In the genomic region with DNA sequence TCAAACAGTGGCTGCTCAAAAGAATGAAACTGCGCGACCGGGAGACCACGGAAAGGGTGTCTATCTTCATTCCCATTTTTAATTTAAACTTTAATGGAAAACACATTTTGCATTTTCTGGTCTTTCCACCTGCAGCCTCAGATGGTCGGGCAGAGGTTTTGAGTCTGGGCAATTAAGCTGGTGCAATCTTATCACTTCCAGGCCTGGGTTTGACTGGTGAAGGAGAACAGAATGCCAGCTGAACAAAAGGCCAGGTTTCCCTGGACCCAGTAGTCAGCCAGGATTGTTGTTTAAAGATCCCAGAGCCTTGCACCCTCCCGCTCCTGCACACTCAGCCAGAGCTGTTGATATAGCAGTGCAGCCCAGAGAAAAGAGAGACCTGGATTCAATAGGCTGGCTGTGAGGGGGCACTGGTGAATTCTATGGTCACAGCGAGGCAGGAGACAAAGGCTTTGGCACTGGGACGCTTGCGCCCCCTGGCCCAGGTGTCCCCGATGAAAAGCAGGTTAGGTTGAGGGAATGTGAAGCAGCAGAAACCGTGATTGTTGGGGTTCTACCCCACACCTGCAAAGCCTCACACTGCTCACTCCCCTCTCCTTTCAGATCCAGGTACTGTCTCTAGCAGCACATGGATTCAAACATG, we compare ENCODE assay signal across 21 cellular contexts.
A peak's percentile ranks its signal among the peaks of the same experiment; 100 is the strongest.
DNase-seq lines count a peak whose midpoint lies in the region; ATAC-seq and TF ChIP-seq lines count a peak whose summit lies in the region.
"Had no signal": no experiment of that assay in that cellular context is flagged by ENCODE, and none has a peak within 500 bp of the region (broad histone marks: within the 10 kb centered on the region; RNA-seq: fewer than 3 reads in every experiment).

No MANE protein-coding gene starts in this region.

- peak overlapping the region; percentile 7 for H3K4me3 ChIP-seq in left ventricle myocardium inferior
- H3K4me3 ChIP-seq in choroid plexus epithelial cell (ENCODE audit: low read depth, low read length): peak overlapping the region; percentile 24

- H3K4me1 ChIP-seq in left ventricle myocardium inferior: peaks cover 57% of the 10 kb centered on the region

- H3K4me1 Mint-ChIP-seq in natural killer cell (peaks cover 78 to 85% of the 10 kb centered on the region in 2 donors), type B pancreatic cell (ENCODE audit: unreplicated experiment) (peaks cover 39% of the 10 kb centered on the region)
- H3K4me1 Mint-ChIP-seq in stimulated activated effector memory CD8-positive, alpha-beta T cell treated with anti-CD3 and anti-CD28 coated beads, Interleukin-12 subunit alpha, Interleukin-12 subunit beta, amount 100 ng/mL, for 72 hours: peaks cover 75% of the 10 kb centered on the region

- H3K9me3 ChIP-seq in left ventricle myocardium inferior (replicated peaks): no peaks in the 10 kb centered on the region

- H3K27ac ChIP-seq in left ventricle myocardium inferior (replicated peaks): peak overlapping the region; percentile 38
- H3K27ac ChIP-seq: epithelial cell of prostate, RWPE1 had no signal

- H3K4me3 Mint-ChIP-seq in natural killer cell (no peak overlapping the region), type B pancreatic cell (peak overlapping the region; percentile 70)
- no peak overlapping the region for H3K4me3 Mint-ChIP-seq in stimulated activated effector memory CD8-positive, alpha-beta T cell treated with anti-CD3 and anti-CD28 coated beads, Interleukin-12 subunit alpha, Interleukin-12 subunit beta, amount 100 ng/mL, for 72 hours
- H3K4me3 Mint-ChIP-seq: B cell; HFFc6; stimulated activated naive CD8-positive, alpha-beta T cell treated with anti-CD3 and anti-CD28 coated beads, Interleukin-15, amount 100 ng/mL, for 72 hours had no signal

- no peaks in the 10 kb centered on the region for H3K27me3 ChIP-seq in left ventricle myocardium inferior (ENCODE audit: low read depth)

- H3K9me3 Mint-ChIP-seq in natural killer cell (no peaks in the 10 kb centered on the region), type B pancreatic cell (no peaks in the 10 kb centered on the region)
- no peaks in the 10 kb centered on the region for H3K9me3 Mint-ChIP-seq in stimulated activated effector memory CD8-positive, alpha-beta T cell treated with anti-CD3 and anti-CD28 coated beads, Interleukin-12 subunit alpha, Interleukin-12 subunit beta, amount 100 ng/mL, for 72 hours
- H3K9me3 Mint-ChIP-seq: HFFc6; stimulated activated naive CD8-positive, alpha-beta T cell treated with anti-CD3 and anti-CD28 coated beads, Interleukin-15, amount 100 ng/mL, for 72 hours had no signal

- TF ChIP-seq CTCF in left ventricle myocardium inferior (IDR thresholded peaks at IDR 0.05; ENCODE audit: borderline replicate concordance): no peak
- no peak for TF ChIP-seq CTCF in choroid plexus epithelial cell (conservative IDR thresholded peaks at IDR 0.05; ENCODE audit: low read depth, low read length)
- no peak for TF ChIP-seq CTCF in natural killer cell (IDR thresholded peaks at IDR 0.05)
- peak; percentile 1 for TF ChIP-seq CTCF in type B pancreatic cell (conservative IDR thresholded peaks at IDR 0.05)

- no peaks in the 10 kb centered on the region for H3K27me3 Mint-ChIP-seq in natural killer cell (ENCODE audit: low read depth in 2 of 2)
- H3K27me3 Mint-ChIP-seq in type B pancreatic cell: peaks cover 40% of the 10 kb centered on the region
- H3K27me3 Mint-ChIP-seq: B cell; stimulated activated naive CD8-positive, alpha-beta T cell treated with anti-CD3 and anti-CD28 coated beads, Interleukin-15, amount 100 ng/mL, for 72 hours had no signal

- ATAC-seq in natural killer cell: no peak
- ATAC-seq in stimulated activated effector memory CD8-positive, alpha-beta T cell treated with anti-CD3 and anti-CD28 coated beads, Interleukin-12 subunit alpha, Interleukin-12 subunit beta, amount 100 ng/mL, for 72 hours: no peak
- ATAC-seq: stimulated activated naive CD8-positive, alpha-beta T cell treated with anti-CD3 and anti-CD28 coated beads, Interleukin-15, amount 100 ng/mL, for 72 hours had no signal

- H3K36me3 ChIP-seq in left ventricle myocardium inferior: peaks cover 40% of the 10 kb centered on the region

- H3K36me3 Mint-ChIP-seq in natural killer cell: peaks cover 59% of the 10 kb centered on the region
- peaks cover 37% of the 10 kb centered on the region for H3K36me3 Mint-ChIP-seq in type B pancreatic cell
- peaks cover 95% of the 10 kb centered on the region for H3K36me3 Mint-ChIP-seq in stimulated activated effector memory CD8-positive, alpha-beta T cell treated with anti-CD3 and anti-CD28 coated beads, Interleukin-12 subunit alpha, Interleukin-12 subunit beta, amount 100 ng/mL, for 72 hours

- intact Hi-C loops in left ventricle myocardium inferior (cut with micrococcal nuclease): no loop called here
- intact Hi-C loops in cardiac septum (cut with DNase I): no loop called here
- intact Hi-C loops in natural killer cell (cut with micrococcal nuclease): no loop called here

- DNase-seq in left ventricle myocardium inferior (no peak), cardiac septum (ENCODE audit: low spot score) (no peak), choroid plexus epithelial cell (ENCODE audit: low read depth) (no peak), natural killer cell (no peak), type B pancreatic cell (ENCODE audit: extremely low spot score, unreplicated experiment) (no peak), T-helper 2 cell (no peak)
- no peak for DNase-seq in stimulated activated effector memory CD8-positive, alpha-beta T cell treated with anti-CD3 and anti-CD28 coated beads, Interleukin-12 subunit alpha, Interleukin-12 subunit beta, amount 100 ng/mL, for 72 hours (ENCODE audit: low spot score in 2 of 2)
- DNase-seq in activated CD4-positive, CD25-positive, alpha-beta regulatory T cell (lab: John Stamatoyannopoulos, UW): no peak
- DNase-seq: activated CD4-positive, alpha-beta T cell treated with anti-CD3 and anti-CD28 coated beads for 4 hours; EL; foreskin fibroblast; HFFc6; hippocampal formation; NCI-H1417 treated with DMSO at 0.1 percent for 48 hours; NCI-H510A treated with DMSO at 0.1 percent for 48 hours; stimulated activated CD4-positive, alpha-beta T cell treated with anti-CD3 and anti-CD28 coated beads, Interleukin-4, amount 100 ng/mL, for 24 hours; stimulated activated naive CD8-positive, alpha-beta T cell treated with anti-CD3 and anti-CD28 coated beads, Interleukin-15, amount 100 ng/mL, for 72 hours had no signal

- H3K27ac Mint-ChIP-seq in natural killer cell: peak overlapping the region; percentile 94
- H3K27ac Mint-ChIP-seq in type B pancreatic cell: no peak overlapping the region
- H3K27ac Mint-ChIP-seq in stimulated activated effector memory CD8-positive, alpha-beta T cell treated with anti-CD3 and anti-CD28 coated beads, Interleukin-12 subunit alpha, Interleukin-12 subunit beta, amount 100 ng/mL, for 72 hours: no peak overlapping the region
- H3K27ac Mint-ChIP-seq: B cell, progenitor cell of endocrine pancreas had no signal

Comparison
In these comparisons a context has a peak if more than half of its experiments do, and no peak if none do; other contexts are left out.
1. H3K27ac Mint-ChIP-seq: peak in natural killer cell (2 of 2); none in type B pancreatic cell (single experiment) and stimulated activated effector memory CD8-positive, alpha-beta T cell treated with anti-CD3 and anti-CD28 coated beads, Interleukin-12 subunit alpha, Interleukin-12 subunit beta, amount 100 ng/mL, for 72 hours (single experiment).